In genomic region chr3:139389552-139390368, GRCh38 we compare ENCODE assay signal across 8 cellular contexts. TPM values are rescaled to one million over a fixed set of nuclear protein-coding genes. Genes with fewer than 3 reads are reported as not detected.
DNase-seq lines count a peak whose midpoint lies in the region; ATAC-seq and TF ChIP-seq lines count a peak whose summit lies in the region.

TSS of gene COPB2 (minus strand) at chr3:139389647. CDS start at chr3:139389550, 97 bp downstream.

- DNase-seq in GM13977 (ENCODE audit: low spot score) (peak; percentile 94), NCI-H1694 (lab: John Stamatoyannopoulos, UW) (peak; percentile 96), amniotic stem cell (lab: John Stamatoyannopoulos, UW) (peak; percentile 99), heart right ventricle (peak; percentile 100), posterior cingulate gyrus (peak; percentile 98 to 100 (median 99)), upper lobe of left lung (peak; percentile 98 to 100)

- WGBS in heart right ventricle, 2 donors = 1% methylated on average over 52 of the region's 52 CpGs
- 1 to 2% methylated on average over 32 to 52 of the region's 52 CpGs for WGBS in upper lobe of left lung, 2 donors

- peaks cover 9% of the 10 kb centered on the region for H3K27me3 Mint-ChIP-seq in T-helper 1 cell treated with Interleukin-12 subunit alpha and Interleukin-12 subunit beta and Interleukin-4 antibody, amounts not matched to agents 30 μg/mL and 1 μg/mL, for 36 hours (ENCODE audit: low read depth)

- in situ Hi-C loops in GM13977 (cut with MboI; ENCODE audit: low pct_unique_long_range_greater_than_20kb, low sequenced_read_pairs, unreplicated experiment) = no loop called here

- TF ChIP-seq EP300 in upper lobe of left lung (IDR thresholded peaks at IDR 0.05) = peak in 1 of 4 donors; percentile 32

- H3K27ac ChIP-seq in heart right ventricle (peak within 1 kb of the TSS; percentile 83 to 97 (median 94)), upper lobe of left lung (peak within 1 kb of the TSS; percentile 90 to 94 (median 94))

- peak; percentile 37 to 92 (median 70) for TF ChIP-seq POLR2A in upper lobe of left lung (IDR thresholded peaks at IDR 0.05)

- peak within 1 kb of the TSS; percentile 93 for H3K4me3 Mint-ChIP-seq in T-helper 1 cell treated with Interleukin-12 subunit alpha and Interleukin-12 subunit beta and Interleukin-4 antibody, amounts not matched to agents 30 μg/mL and 1 μg/mL, for 36 hours

- TF ChIP-seq CTCF in GM13977 (IDR thresholded peaks at IDR 0.05; ENCODE audit: extremely low read depth, insufficient read depth, missing control alignments) (no peak), heart right ventricle (IDR thresholded peaks at IDR 0.05) (no peak), upper lobe of left lung (IDR thresholded peaks at IDR 0.05) (peak in 1 of 6 experiments; percentile 14)

- peaks cover 7% of the 10 kb centered on the region for H3K36me3 Mint-ChIP-seq in T-helper 1 cell treated with Interleukin-12 subunit alpha and Interleukin-12 subunit beta and Interleukin-4 antibody, amounts not matched to agents 30 μg/mL and 1 μg/mL, for 36 hours (ENCODE audit: low read depth)

- H3K9me3 ChIP-seq in heart right ventricle (no peaks in the 10 kb centered on the region), upper lobe of left lung (no peaks in the 10 kb centered on the region)

- peaks cover 35% of the 10 kb centered on the region for H3K4me1 Mint-ChIP-seq in T-helper 1 cell treated with Interleukin-12 subunit alpha and Interleukin-12 subunit beta and Interleukin-4 antibody, amounts not matched to agents 30 μg/mL and 1 μg/mL, for 36 hours (ENCODE audit: low read depth)

- H3K9me3 Mint-ChIP-seq in T-helper 1 cell treated with Interleukin-12 subunit alpha and Interleukin-12 subunit beta and Interleukin-4 antibody, amounts not matched to agents 30 μg/mL and 1 μg/mL, for 36 hours = no peaks in the 10 kb centered on the region

- ATAC-seq in HG02884 (IDR thresholded peaks at IDR 0.05; ENCODE audit: unreplicated experiment) (peak; percentile 95), heart right ventricle (peak; percentile 99 to 100 (median 100)), upper lobe of left lung (ENCODE audit: low FRiP score in 2 of 2) (peak; percentile 99)

- H3K27me3 ChIP-seq in heart right ventricle = no peaks in the 10 kb centered on the region
- H3K27me3 ChIP-seq in upper lobe of left lung = no peaks in the 10 kb centered on the region

- H3K36me3 ChIP-seq in heart right ventricle = peaks cover 0 to 7% (median 0%) of the 10 kb centered on the region in 9 donors
- H3K36me3 ChIP-seq in upper lobe of left lung = peaks cover 0 to 2% (median 0%) of the 10 kb centered on the region in 4 donors

- intact Hi-C loops in heart right ventricle (cut with DNase I) (loop anchor here in 3 of 10 donors (5.0 kb wide), 1 partner anchor 37 kb away; no protein-coding TSS in a partner anchor), posterior cingulate gyrus (cut with DNase I) (no loop called here)

- H3K4me3 ChIP-seq in heart right ventricle (peak within 1 kb of the TSS; percentile 77 to 99 (median 84)), upper lobe of left lung (peak within 1 kb of the TSS; percentile 70 to 90 (median 78))

- H3K4me1 ChIP-seq in heart right ventricle (peaks cover 0 to 80% (median 48%) of the 10 kb centered on the region in 9 donors), upper lobe of left lung (peaks cover 22 to 43% (median 40%) of the 10 kb centered on the region in 4 donors)

- peak within 1 kb of the TSS; percentile 94 for H3K27ac Mint-ChIP-seq in T-helper 1 cell treated with Interleukin-12 subunit alpha and Interleukin-12 subunit beta and Interleukin-4 antibody, amounts not matched to agents 30 μg/mL and 1 μg/mL, for 36 hours

RNA-seq across cellular contexts. Expression of gene COPB2, which starts in this region (rescaled TPM):
- 10 to 100 TPM; 51.5 to 79.7 (median 67.4) TPM for total RNA-seq in heart right ventricle
- 10 to 100 TPM; 15.4 to 47.6 TPM for polyA plus RNA-seq in heart right ventricle
- total RNA-seq in upper lobe of left lung = 100 to 1,000 TPM in 3 of 6 donors, 10 to 100 TPM in 3; 49.2 to 121 (median 102) TPM

Comparison
In these comparisons a context has a peak if more than half of its experiments do, and no peak if none do; other contexts are left out.
1. Peak in every context shown above with its lines: DNase-seq, ATAC-seq, H3K4me3 ChIP-seq and H3K27ac ChIP-seq.